In the genomic region with DNA sequence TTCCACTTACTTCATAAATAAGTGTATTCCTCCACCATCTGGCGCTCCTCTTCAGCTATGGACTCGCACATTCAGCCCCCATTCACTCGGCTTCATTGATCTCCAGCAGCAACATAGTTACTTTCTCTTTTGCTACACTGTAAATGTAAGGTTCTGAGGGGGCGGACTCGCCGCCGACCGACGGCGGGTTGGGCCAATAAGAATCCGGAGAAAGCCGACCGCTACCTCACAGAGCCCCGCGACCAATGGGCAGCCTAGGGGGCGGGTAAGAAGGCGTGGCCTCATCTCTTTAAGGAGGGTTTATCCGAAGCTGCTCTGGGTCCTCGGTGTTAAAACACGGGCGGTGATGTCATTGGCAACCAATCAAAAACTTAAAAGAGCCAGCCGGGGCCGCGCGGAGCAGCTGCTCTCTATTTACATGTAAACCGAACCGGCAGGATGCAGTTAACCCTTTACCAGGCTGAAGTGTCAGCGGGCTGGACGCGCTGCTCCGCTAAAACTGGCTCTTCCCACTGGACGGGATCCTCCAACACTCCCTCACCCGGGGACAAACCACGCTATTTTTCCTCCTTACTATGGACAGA, we compare ENCODE assay signal across 1 cellular context.
TF ChIP-seq lines count a peak whose summit lies in the region.

A gene (minus strand): TSS at position 119 of the 584 bp plus-strand sequence. CDS start 2,345 bp downstream, outside the sequence.

TF ChIP-seq in HEK293, 187 proteins besides CTCF, POLR2A, EP300 and RAD21 (continued from another document):
- TF ChIP-seq, protein P1, sequence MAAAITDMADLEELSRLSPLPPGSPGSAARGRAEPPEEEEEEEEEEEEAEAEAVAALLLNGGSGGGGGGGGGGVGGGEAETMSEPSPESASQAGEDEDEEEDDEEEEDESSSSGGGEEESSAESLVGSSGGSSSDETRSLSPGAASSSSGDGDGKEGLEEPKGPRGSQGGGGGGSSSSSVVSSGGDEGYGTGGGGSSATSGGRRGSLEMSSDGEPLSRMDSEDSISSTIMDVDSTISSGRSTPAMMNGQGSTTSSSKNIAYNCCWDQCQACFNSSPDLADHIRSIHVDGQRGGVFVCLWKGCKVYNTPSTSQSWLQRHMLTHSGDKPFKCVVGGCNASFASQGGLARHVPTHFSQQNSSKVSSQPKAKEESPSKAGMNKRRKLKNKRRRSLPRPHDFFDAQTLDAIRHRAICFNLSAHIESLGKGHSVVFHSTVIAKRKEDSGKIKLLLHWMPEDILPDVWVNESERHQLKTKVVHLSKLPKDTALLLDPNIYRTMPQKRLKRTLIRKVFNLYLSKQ (tag by site-specific recombination; IDR thresholded peaks at IDR 0.05; ENCODE audit: borderline replicate concordance), result no peak
- TF ChIP-seq ZNF596 (tag by site-specific recombination; IDR thresholded peaks at IDR 0.05) (no peak), ZEB2 (tag by site-specific recombination; IDR thresholded peaks at IDR 0.05) (peak; percentile 88)
- TF ChIP-seq, protein P2, sequence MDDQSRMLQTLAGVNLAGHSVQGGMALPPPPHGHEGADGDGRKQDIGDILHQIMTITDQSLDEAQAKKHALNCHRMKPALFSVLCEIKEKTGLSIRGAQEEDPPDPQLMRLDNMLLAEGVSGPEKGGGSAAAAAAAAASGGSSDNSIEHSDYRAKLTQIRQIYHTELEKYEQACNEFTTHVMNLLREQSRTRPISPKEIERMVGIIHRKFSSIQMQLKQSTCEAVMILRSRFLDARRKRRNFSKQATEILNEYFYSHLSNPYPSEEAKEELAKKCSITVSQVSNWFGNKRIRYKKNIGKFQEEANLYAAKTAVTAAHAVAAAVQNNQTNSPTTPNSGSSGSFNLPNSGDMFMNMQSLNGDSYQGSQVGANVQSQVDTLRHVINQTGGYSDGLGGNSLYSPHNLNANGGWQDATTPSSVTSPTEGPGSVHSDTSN (CRISPR knock-in tag; IDR thresholded peaks at IDR 0.05), result no peak
